ENCODE assay signal across 1 cellular context in genomic region chr3:154794383-154794782, GRCh38.
TF ChIP-seq lines count a peak whose summit lies in the region.

No MANE protein-coding gene starts in this region.

TF ChIP-seq in IMR-90, 13 proteins besides CTCF, POLR2A, EP300 and RAD21:
- TF ChIP-seq CEBPB (IDR thresholded peaks at IDR 0.05; ENCODE audit: low read depth, low read length) = peak; percentile 49
- no peak for TF ChIP-seq RFX5 (IDR thresholded peaks at IDR 0.05; ENCODE audit: low read depth, low read length)
- no peak for TF ChIP-seq CHD1 (IDR thresholded peaks at IDR 0.05; ENCODE audit: low read depth, low read length)
